Comparison of ENCODE assay signal across 8 cellular contexts in the genomic region with DNA sequence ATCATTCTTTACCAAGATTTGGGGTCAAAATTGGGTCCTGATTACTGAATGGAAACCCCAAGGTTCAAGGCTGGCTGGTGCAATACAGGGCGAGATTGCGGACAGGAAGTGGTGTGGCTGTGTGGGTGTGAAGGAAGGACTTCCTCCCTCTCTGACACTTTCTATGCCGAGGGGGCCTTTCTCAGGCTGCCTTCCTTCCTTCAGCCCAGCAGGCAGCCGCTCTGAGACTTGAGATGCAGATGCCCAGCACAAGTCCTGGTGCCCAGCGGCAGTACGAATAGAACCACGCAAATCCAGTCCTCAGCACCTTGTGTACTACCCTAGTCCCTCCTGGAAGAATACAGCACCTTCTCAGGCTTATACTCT. TPM values are rescaled to one million over a fixed set of nuclear protein-coding genes. Genes with fewer than 3 reads are reported as not detected.
A peak's percentile ranks its signal among the peaks of the same experiment; 100 is the strongest.
DNase-seq lines count a peak whose midpoint lies in the region; ATAC-seq and TF ChIP-seq lines count a peak whose summit lies in the region.

No MANE protein-coding gene starts in this region.

- H3K9me3 ChIP-seq in CD8-positive, alpha-beta T cell (ENCODE audit: low read length): no peaks in the 10 kb centered on the region

- H3K36me3 Mint-ChIP-seq in CD8-positive, alpha-beta T cell: no peaks in the 10 kb centered on the region

- CTCF ChIA-PET in CD8-positive, alpha-beta T cell (lab: Charles Lee): interaction anchor here (0.9 kb wide), 1 partner anchor 18 kb away, joined by 3 read pairs; no protein-coding TSS in a partner anchor

- no peaks in the 10 kb centered on the region for H3K27me3 ChIP-seq in CD8-positive, alpha-beta T cell (ENCODE audit: insufficient read depth, low read length)

- POLR2A ChIA-PET in CD8-positive, alpha-beta T cell (lab: Charles Lee): no interaction called here

- H3K4me3 ChIP-seq in CD8-positive, alpha-beta T cell (ENCODE audit: low read depth, low read length): peak overlapping the region; percentile 9

- TF ChIP-seq CTCF in CD8-positive, alpha-beta T cell (IDR thresholded peaks at IDR 0.05): no peak

- peak in 4 of 7 experiments; percentile 7 to 54 (median 27) for DNase-seq in CD8-positive, alpha-beta T cell
- DNase-seq in GM19238 (ENCODE audit: insufficient read length, low spot score) (peak; percentile 79), NCI-H1105 treated with DMSO at 0.1 percent for 48 hours (lab: John Stamatoyannopoulos, UW) (no peak), NCI-H1930 (lab: John Stamatoyannopoulos, UW) (no peak)
- peak; percentile 65 to 78 for DNase-seq in activated CD4-positive, alpha-beta T cell treated with anti-CD3 and anti-CD28 coated beads, Interleukin-2, amount 50 U/mL, for 48 hours
- peak; percentile 72 for DNase-seq in stimulated activated CD4-positive, alpha-beta T cell treated with anti-CD3 and anti-CD28 coated beads, Interleukin-1b, Interleukin-23, amount 100 ng/mL, for 48 hours
- no peak for DNase-seq in central memory CD4-positive, alpha-beta T cell

- intact Hi-C loops in CD8-positive, alpha-beta T cell (cut with DNase I, micrococcal nuclease): no loop called here

- peak overlapping the region; percentile 30 for H3K4me3 Mint-ChIP-seq in CD8-positive, alpha-beta T cell

- peak overlapping the region; percentile 2 for H3K27ac Mint-ChIP-seq in CD8-positive, alpha-beta T cell

- peak; percentile 23 for ATAC-seq in CD8-positive, alpha-beta T cell
- peak; percentile 77 for ATAC-seq in HG03135 (IDR thresholded peaks at IDR 0.05; ENCODE audit: unreplicated experiment)

- H3K27me3 Mint-ChIP-seq in CD8-positive, alpha-beta T cell (ENCODE audit: low read depth): no peaks in the 10 kb centered on the region

- peaks cover 16% of the 10 kb centered on the region for H3K4me1 Mint-ChIP-seq in CD8-positive, alpha-beta T cell (ENCODE audit: low read depth)

- no peaks in the 10 kb centered on the region for H3K9me3 Mint-ChIP-seq in CD8-positive, alpha-beta T cell

- H3K36me3 ChIP-seq in CD8-positive, alpha-beta T cell (ENCODE audit: insufficient read depth, low read length): no peaks in the 10 kb centered on the region

- H3K27ac ChIP-seq in CD8-positive, alpha-beta T cell (ENCODE audit: low read depth, low read length): no peak overlapping the region

- H3K4me1 ChIP-seq in CD8-positive, alpha-beta T cell (ENCODE audit: insufficient read depth, low read length): peaks cover 13% of the 10 kb centered on the region

RNA-seq across cellular contexts. Expression of gene BATF3, which starts 16.3 kb away (rescaled TPM):
- not detected for total RNA-seq in CD8-positive, alpha-beta T cell

Comparison
In these comparisons a context has a peak if more than half of its experiments do, and no peak if none do; other contexts are left out.
1. DNase-seq: peak in CD8-positive, alpha-beta T cell (4 of 7), GM19238 (single experiment), activated CD4-positive, alpha-beta T cell treated with anti-CD3 and anti-CD28 coated beads, Interleukin-2, amount 50 U/mL, for 48 hours (2 of 2) and stimulated activated CD4-positive, alpha-beta T cell treated with anti-CD3 and anti-CD28 coated beads, Interleukin-1b, Interleukin-23, amount 100 ng/mL, for 48 hours (single experiment); none in NCI-H1105 treated with DMSO at 0.1 percent for 48 hours (single experiment), NCI-H1930 (0 of 2) and central memory CD4-positive, alpha-beta T cell (single experiment).